Comparison of ENCODE assay signal across 2 cellular contexts in genomic region chr17:75976175-75976848, GRCh38.
TF ChIP-seq lines count a peak whose summit lies in the region.

No MANE protein-coding gene starts in this region.

TF ChIP-seq in HEK293, 187 proteins besides CTCF, POLR2A, EP300 and RAD21 (continued from another document):
- TF ChIP-seq ZNF692 (tag by site-specific recombination; IDR thresholded peaks at IDR 0.05) (peak; percentile 80), SCRT2 (tag by site-specific recombination; IDR thresholded peaks at IDR 0.05) (peak; percentile 99), EGR2 (tag by site-specific recombination; IDR thresholded peaks at IDR 0.05; ENCODE audit: low read depth) (no peak), ZNF664 (tag by site-specific recombination; IDR thresholded peaks at IDR 0.05) (0 out of 2 replicates have a peak, but pooled peaks have one; percentile 26), ZFHX2 (tag by site-specific recombination; conservative IDR thresholded peaks at IDR 0.05) (no peak), SP2 (tag by site-specific recombination; IDR thresholded peaks at IDR 0.05) (no peak), PRDM10 (tag by site-specific recombination; IDR thresholded peaks at IDR 0.05) (0 out of 2 replicates have a peak, but pooled peaks have one; percentile 7), PRDM6 (tag by site-specific recombination; IDR thresholded peaks at IDR 0.05) (0 out of 2 replicates have a peak, but pooled peaks have one; percentile 24), SCRT1 (tag by site-specific recombination; IDR thresholded peaks at IDR 0.05; ENCODE audit: borderline replicate concordance) (peak; percentile 97), ZNF558 (tag by site-specific recombination; IDR thresholded peaks at IDR 0.05) (0 out of 2 replicates have a peak, but pooled peaks have one; percentile 27), ZEB2 (tag by site-specific recombination; IDR thresholded peaks at IDR 0.05) (peak; percentile 40; the same call in 1 of the 2 replicates), ATF2 (tag by site-specific recombination; IDR thresholded peaks at IDR 0.05; ENCODE audit: low read depth) (peak; percentile 24; the same call in 1 of the 2 replicates)

TF ChIP-seq in neural cell, 6 proteins besides CTCF, POLR2A, EP300 and RAD21 (continued from another document):
- TF ChIP-seq REST (IDR thresholded peaks at IDR 0.05; ENCODE audit: borderline replicate concordance) (no peak), MXI1 (conservative IDR thresholded peaks at IDR 0.05; ENCODE audit: poor library complexity, severe bottlenecking) (no peak), SMC3 (conservative IDR thresholded peaks at IDR 0.05; ENCODE audit: poor library complexity) (no peak), EZH2 (IDR thresholded peaks at IDR 0.05; ENCODE audit: borderline replicate concordance, insufficient read depth, low read length, poor library complexity, severe bottlenecking) (no peak), POLR2AphosphoS5 (IDR thresholded peaks at IDR 0.05) (no peak)
